In the genomic region with DNA sequence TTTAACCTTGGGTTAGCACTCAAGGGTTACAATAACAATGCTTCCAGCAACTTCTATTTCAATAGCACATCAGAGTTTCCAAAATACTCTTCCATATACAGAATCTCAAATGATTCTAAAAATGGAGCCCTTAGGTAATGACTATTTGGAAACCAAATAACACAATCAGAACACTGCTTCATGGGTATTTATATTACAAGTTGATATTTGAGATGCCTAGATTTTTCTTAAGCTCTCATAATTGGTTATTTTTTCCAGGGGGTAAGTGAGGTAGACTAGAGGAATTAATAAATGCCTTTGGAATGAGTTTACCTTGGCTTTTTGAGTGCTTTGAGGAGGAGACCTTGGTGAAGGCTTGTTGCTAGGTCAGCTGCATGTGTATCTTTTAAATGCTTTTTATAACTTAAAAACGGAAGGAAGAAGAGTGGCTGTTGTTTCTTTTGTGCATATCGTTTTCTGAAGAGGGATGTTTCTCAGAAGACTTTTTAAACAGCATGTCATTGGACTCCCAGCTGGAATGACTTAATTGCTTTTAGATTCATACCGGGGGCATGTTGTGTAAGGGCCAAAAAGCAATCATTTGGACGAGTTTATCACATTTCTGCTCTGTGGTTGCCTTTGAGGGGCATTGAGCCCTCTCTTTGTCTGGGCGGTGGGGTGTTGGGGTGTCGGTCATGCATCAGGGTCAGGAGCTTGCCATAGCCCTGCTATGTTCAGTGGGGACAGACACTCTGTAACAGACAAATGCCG, we compare ENCODE assay signal across 14 cellular contexts.
DNase-seq lines count a peak whose midpoint lies in the region; ATAC-seq and TF ChIP-seq lines count a peak whose summit lies in the region.
"Had no signal": no experiment of that assay in that cellular context is flagged by ENCODE, and none has a peak within 500 bp of the region (broad histone marks: within the 10 kb centered on the region; RNA-seq: fewer than 3 reads in every experiment).

No MANE protein-coding gene starts in this region.

- dilution Hi-C loops in IMR-90 (cut with HindIII; ENCODE audit: low sequenced_read_pairs, unreplicated experiment), result no loop called here

- H3K4me3 ChIP-seq in IMR-90 (ENCODE audit: insufficient read depth, low read depth, low read length) (no peak overlapping the region), choroid plexus epithelial cell (ENCODE audit: low read depth, low read length) (no peak overlapping the region), lower lobe of right lung (no peak overlapping the region), stomach smooth muscle (ENCODE audit: low read length in 2 of 2) (no peak overlapping the region)
- H3K4me3 ChIP-seq: esophagus squamous epithelium, mucosa of descending colon had no signal

- TF ChIP-seq RAD21 in IMR-90 (IDR thresholded peaks at IDR 0.05; ENCODE audit: low read length), result no peak

- no peak overlapping the region; the same call in 2 of the 3 replicates for H2BK15ac ChIP-seq in IMR-90 (ENCODE audit: low read depth, low read length)

- H2BK5ac ChIP-seq in IMR-90 (ENCODE audit: low read depth, low read length, poor library complexity, severe bottlenecking), result peak overlapping the region; percentile 85

- H3K14ac ChIP-seq in IMR-90 (replicated peaks; ENCODE audit: low read depth, low read length), result peak overlapping the region; percentile 69

- peak overlapping the region; percentile 97 for H3K18ac ChIP-seq in IMR-90 (ENCODE audit: low read depth, low read length)

- H3K36me3 ChIP-seq in IMR-90 (ENCODE audit: control insufficient read depth, insufficient read depth, low read length) (peaks cover 10% of the 10 kb centered on the region), lower lobe of right lung (no peaks in the 10 kb centered on the region), stomach smooth muscle (ENCODE audit: control insufficient read depth in 2 of 2, insufficient read depth in 2 of 2, low read length in 2 of 2) (no peaks in the 10 kb centered on the region)

- H2BK20ac ChIP-seq in IMR-90 (ENCODE audit: low read depth, low read length), result peak overlapping the region; percentile 86; the same call in 1 of the 2 replicates

- CTCF ChIA-PET in IMR-90 (lab: Yijun Ruan, JAX), result interaction anchor here (0.7 kb wide), 2 partner anchors 894 to 1610 kb away, joined by 4 to 6 read pairs; no protein-coding TSS in a partner anchor

- H3K36me3 Mint-ChIP-seq in stimulated activated naive B cell treated with anti-CD40 and anti-IgM and Interleukin-4, amounts not matched to agents 10 μg/mL and 1 μg/mL and 100 μg/mL, for 72 hours, result peaks cover 21 to 63% of the 10 kb centered on the region in 2 donors

- no peaks in the 10 kb centered on the region for H3K9me3 Mint-ChIP-seq in stimulated activated naive B cell treated with anti-CD40 and anti-IgM and Interleukin-4, amounts not matched to agents 10 μg/mL and 1 μg/mL and 100 μg/mL, for 72 hours
- H3K9me3 Mint-ChIP-seq: activated naive CD4-positive, alpha-beta T cell treated with anti-CD3 and anti-CD28 coated beads, Interleukin-2, amount 50 U/mL, for 72 hours had no signal

- H3K56ac ChIP-seq in IMR-90 (ENCODE audit: extremely low read depth, insufficient read depth, low read length), result peak overlapping the region; percentile 7; the same call in 1 of the 2 replicates

- H3K4me1 ChIP-seq in IMR-90 (ENCODE audit: control insufficient read depth, insufficient read depth, low read length) (peaks cover 33% of the 10 kb centered on the region), lower lobe of right lung (peaks cover 42% of the 10 kb centered on the region), stomach smooth muscle (ENCODE audit: control insufficient read depth, insufficient read depth, low read length) (peaks cover 21% of the 10 kb centered on the region)

- H2AK5ac ChIP-seq in IMR-90 (ENCODE audit: low read depth, low read length), result peak overlapping the region; percentile 89

- H2AK9ac ChIP-seq in IMR-90 (replicated peaks; ENCODE audit: low read depth, low read length, poor library complexity), result peak overlapping the region; percentile 26

- intact Hi-C loops in IMR-90 (cut with micrococcal nuclease), result loop anchor here (10.0 kb wide), 1 partner anchor 412 kb away; no protein-coding TSS in a partner anchor
- intact Hi-C loops in lower lobe of right lung (cut with DNase I), result no loop called here

- H3K4me2 ChIP-seq in IMR-90 (ENCODE audit: low read depth, low read length), result peak overlapping the region; percentile 80

- peak overlapping the region; percentile 73; the same call in 1 of the 2 replicates for H2BK120ac ChIP-seq in IMR-90 (ENCODE audit: low read depth, low read length)

- H3K27me3 Mint-ChIP-seq in stimulated activated naive B cell treated with anti-CD40 and anti-IgM and Interleukin-4, amounts not matched to agents 10 μg/mL and 1 μg/mL and 100 μg/mL, for 72 hours, result no peaks in the 10 kb centered on the region

- H4K8ac ChIP-seq in IMR-90 (ENCODE audit: low read depth in 2 of 2, low read length in 2 of 2), result peak overlapping the region in 1 of 2 experiments; percentile 64; a peak in 2 of 4 replicates

- H3K9ac ChIP-seq in IMR-90 (ENCODE audit: low read depth, low read length) (peak overlapping the region; percentile 7; the same call in 1 of the 2 replicates), stomach smooth muscle (ENCODE audit: low read length in 2 of 2) (no peak overlapping the region)

- peaks cover 32% of the 10 kb centered on the region for H3K9me1 ChIP-seq in IMR-90 (ENCODE audit: insufficient read depth, low read length)

- BruUV-seq in IMR-90 (replicated peaks; lab: Mats Ljungman, UMichigan), result no TSS peak

- POLR2A ChIA-PET in IMR-90 (lab: Charles Lee; ENCODE audit: unreplicated experiment), result no interaction called here

- DNase-seq in IMR-90, result peak; percentile 88
- peak; percentile 57 for DNase-seq in choroid plexus epithelial cell (ENCODE audit: low read depth)
- no peak for DNase-seq in lower lobe of right lung
- no peak for DNase-seq in Kasumi-1 (lab: John Stamatoyannopoulos, UW)
- DNase-seq in stimulated activated naive B cell treated with anti-CD40 and anti-IgM and Interleukin-4, amounts not matched to agents 10 μg/mL and 1 μg/mL and 100 μg/mL, for 72 hours, result no peak
- no peak for DNase-seq in NK-92 treated with Interleukin-12 subunit alpha and Interleukin-12 subunit beta, amount 100 ng/mL, for 24 hours (lab: John Stamatoyannopoulos, UW)
- DNase-seq: activated CD4-positive, CD25-positive, alpha-beta regulatory T cell; activated CD8-positive, alpha-beta memory T cell treated with anti-CD3 and anti-CD28 coated beads, Interleukin-2, amount 50 U/mL, for 4 hours; esophagus squamous epithelium; mucosa of descending colon; substantia nigra had no signal

- ATAC-seq in IMR-90 (ENCODE audit: low read depth), result peak; percentile 82
- ATAC-seq in lower lobe of right lung, result no peak
- ATAC-seq in stimulated activated naive B cell treated with anti-CD40 and anti-IgM and Interleukin-4, amounts not matched to agents 10 μg/mL and 1 μg/mL and 100 μg/mL, for 72 hours (replicated peaks), result no peak
- ATAC-seq: activated naive CD4-positive, alpha-beta T cell treated with anti-CD3 and anti-CD28 coated beads, Interleukin-2, amount 50 U/mL, for 72 hours; HCT116; mucosa of descending colon had no signal

- TF ChIP-seq CTCF in IMR-90 (conservative IDR thresholded peaks at IDR 0.05; ENCODE audit: low read depth, low read length), result no peak
- no peak for TF ChIP-seq CTCF in choroid plexus epithelial cell (conservative IDR thresholded peaks at IDR 0.05; ENCODE audit: low read depth, low read length)
- no peak for TF ChIP-seq CTCF in lower lobe of right lung (IDR thresholded peaks at IDR 0.05)

- no peak overlapping the region for H3K4me3 Mint-ChIP-seq in stimulated activated naive B cell treated with anti-CD40 and anti-IgM and Interleukin-4, amounts not matched to agents 10 μg/mL and 1 μg/mL and 100 μg/mL, for 72 hours

- no peaks in the 10 kb centered on the region for H3K27me3 ChIP-seq in IMR-90 (ENCODE audit: control insufficient read depth, insufficient read depth, low read length)
- no peaks in the 10 kb centered on the region for H3K27me3 ChIP-seq in lower lobe of right lung (ENCODE audit: low read depth)
- H3K27me3 ChIP-seq in stomach smooth muscle (ENCODE audit: control insufficient read depth in 1 of 2, insufficient read depth in 2 of 2, low read length in 2 of 2), result no peaks in the 10 kb centered on the region
- H3K27me3 ChIP-seq: esophagus squamous epithelium had no signal

- peak overlapping the region; percentile 58; the same call in 1 of the 2 replicates for H3K23ac ChIP-seq in IMR-90 (ENCODE audit: low read depth, low read length)

- no peak for TF ChIP-seq POLR2A in IMR-90 (IDR thresholded peaks at IDR 0.05; ENCODE audit: low read depth, low read length)

- peaks cover 30 to 80% of the 10 kb centered on the region in 2 experiments for H3K79me1 ChIP-seq in IMR-90 (ENCODE audit: low read depth in 1 of 2, low read length in 2 of 2)

- peak overlapping the region; percentile 71 for H4K91ac ChIP-seq in IMR-90 (ENCODE audit: insufficient read depth, low read depth, low read length)

- H2AFZ ChIP-seq in IMR-90 (replicated peaks; ENCODE audit: low read length, poor library complexity), result peak overlapping the region; percentile 37

- H3K27ac ChIP-seq in IMR-90 (ENCODE audit: insufficient read depth, low read length) (peak overlapping the region; percentile 95), lower lobe of right lung (peak overlapping the region; percentile 7), stomach smooth muscle (ENCODE audit: low read length) (peak overlapping the region; percentile 41)

- H4K20me1 ChIP-seq in IMR-90 (ENCODE audit: insufficient read depth, low read length), result peaks cover 26% of the 10 kb centered on the region

- H3K9me3 ChIP-seq in IMR-90 (ENCODE audit: control insufficient read depth, insufficient read depth, low read length), result no peaks in the 10 kb centered on the region
- H3K9me3 ChIP-seq in lower lobe of right lung, result no peaks in the 10 kb centered on the region
- no peaks in the 10 kb centered on the region for H3K9me3 ChIP-seq in stomach smooth muscle (ENCODE audit: control insufficient read depth in 2 of 2, low read length in 2 of 2)
- H3K9me3 ChIP-seq: esophagus squamous epithelium, mucosa of descending colon had no signal

- H3K4me1 Mint-ChIP-seq in stimulated activated naive B cell treated with anti-CD40 and anti-IgM and Interleukin-4, amounts not matched to agents 10 μg/mL and 1 μg/mL and 100 μg/mL, for 72 hours, result peaks cover 33 to 78% of the 10 kb centered on the region in 2 donors

- in situ Hi-C loops in IMR-90 (cut with MboI; ENCODE audit: low sequenced_read_pairs), result no loop called here

- no peak overlapping the region for H3K27ac Mint-ChIP-seq in stimulated activated naive B cell treated with anti-CD40 and anti-IgM and Interleukin-4, amounts not matched to agents 10 μg/mL and 1 μg/mL and 100 μg/mL, for 72 hours

- no CpG with 5 or more reads among the region's 7 CpGs for WGBS in IMR-90 (ENCODE audit: extremely low coverage in 2 of 2, insufficient read length in 1 of 2), 2 experiments

- peak overlapping the region; percentile 93 for H4K5ac ChIP-seq in IMR-90 (ENCODE audit: low read depth, low read length)

- H3K4ac ChIP-seq in IMR-90 (ENCODE audit: low read depth, low read length), result peak overlapping the region; percentile 87

TF ChIP-seq in IMR-90, 13 proteins besides CTCF, POLR2A, EP300 and RAD21 (continues in another document):
- TF ChIP-seq CEBPB (IDR thresholded peaks at IDR 0.05; ENCODE audit: low read depth, low read length), result peak; percentile 45
- TF ChIP-seq MAZ (IDR thresholded peaks at IDR 0.05; ENCODE audit: borderline replicate concordance, low read depth, low read length), result no peak
- no peak for TF ChIP-seq NFE2L2 (IDR thresholded peaks at IDR 0.05; ENCODE audit: low read depth, low read length)

Comparison
In these comparisons a context has a peak if more than half of its experiments do, and no peak if none do; other contexts are left out.
1. DNase-seq: peak in IMR-90 (single experiment) and choroid plexus epithelial cell (single experiment); none in lower lobe of right lung (single experiment), Kasumi-1 (0 of 2), stimulated activated naive B cell treated with anti-CD40 and anti-IgM and Interleukin-4, amounts not matched to agents 10 μg/mL and 1 μg/mL and 100 μg/mL, for 72 hours (single experiment) and NK-92 treated with Interleukin-12 subunit alpha and Interleukin-12 subunit beta, amount 100 ng/mL, for 24 hours (single experiment).
2. H3K27ac ChIP-seq: peak in every context shown above with its lines; median percentile 95 in IMR-90; 41 in stomach smooth muscle; 7 in lower lobe of right lung.